8 cellular contexts compared by ENCODE assay signal in genomic region chr14:52299692-52300278, GRCh38. TPM values are rescaled to one million over a fixed set of nuclear protein-coding genes. Genes with fewer than 3 reads are reported as not detected.
DNase-seq lines count a peak whose midpoint lies in the region; ATAC-seq and TF ChIP-seq lines count a peak whose summit lies in the region.

No MANE protein-coding gene starts in this region.

- H2BK5ac ChIP-seq in mesendoderm (ENCODE audit: low read length) = no peak overlapping the region

- H3K27ac ChIP-seq in PC-9 (no peak overlapping the region), mesendoderm (ENCODE audit: low read depth, low read length) (no peak overlapping the region)

- no peak overlapping the region for H3K4ac ChIP-seq in mesendoderm (ENCODE audit: low read depth, low read length)

- H3K4me2 ChIP-seq in PC-9 (no peak overlapping the region), mesendoderm (ENCODE audit: low read length) (no peak overlapping the region)

- H3K4me3 ChIP-seq in PC-9 (no peak overlapping the region), mesendoderm (ENCODE audit: low read length) (no peak overlapping the region)

- peaks cover 33 to 53% of the 10 kb centered on the region in 2 donors for H3K4me1 Mint-ChIP-seq in effector memory CD8-positive, alpha-beta T cell (ENCODE audit: low read depth in 2 of 2)

- no peaks in the 10 kb centered on the region for H3K4me1 ChIP-seq in PC-9 (replicated peaks; ENCODE audit: insufficient read depth)
- no peaks in the 10 kb centered on the region for H3K4me1 ChIP-seq in mesendoderm (ENCODE audit: control insufficient read depth, low read depth, low read length)

- no peak overlapping the region for H3K9ac ChIP-seq in mesendoderm (ENCODE audit: low read length)

- no peak overlapping the region for H2BK15ac ChIP-seq in mesendoderm (replicated peaks; ENCODE audit: low read depth)

- CTCF ChIA-PET in PC-9 (lab: Charles Lee) = interaction anchor here (0.7 kb wide), 2 partner anchors 71 to 558 kb away, joined by 3 read pairs; no protein-coding TSS in a partner anchor

- H3K36me3 ChIP-seq in PC-9 (ENCODE audit: low read depth) (no peaks in the 10 kb centered on the region), mesendoderm (ENCODE audit: control insufficient read depth, insufficient read depth, low read length) (no peaks in the 10 kb centered on the region)

- no peak overlapping the region for H3K23ac ChIP-seq in mesendoderm (ENCODE audit: low read length)

- H2AK5ac ChIP-seq in mesendoderm (ENCODE audit: low read length) = no peak overlapping the region

- no TSS peak for BruUV-seq in PC-9 (replicated peaks; lab: Mats Ljungman, UMichigan)

- H4K20me1 ChIP-seq in PC-9 (ENCODE audit: insufficient read depth) = no peaks in the 10 kb centered on the region

- H3K56ac ChIP-seq in mesendoderm (ENCODE audit: low read length) = no peak overlapping the region

- no peak overlapping the region for H3K4me3 Mint-ChIP-seq in effector memory CD8-positive, alpha-beta T cell

- no peaks in the 10 kb centered on the region for H3K9me2 ChIP-seq in PC-9 (ENCODE audit: insufficient read depth)

- H3K27me3 Mint-ChIP-seq in effector memory CD8-positive, alpha-beta T cell = no peaks in the 10 kb centered on the region

- no peak overlapping the region for H3K18ac ChIP-seq in mesendoderm (ENCODE audit: low read length)

- intact Hi-C loops in PC-9 (cut with micrococcal nuclease; ENCODE audit: unreplicated experiment) = loop anchor here (1.0 to 10.0 kb wide), 2 partner anchors 174 to 1005 kb away; no protein-coding TSS in a partner anchor

- POLR2A ChIA-PET in PC-9 (lab: Charles Lee; ENCODE audit: unreplicated experiment) = interaction anchor here (0.7 kb wide), 1 partner anchor 661 kb away, joined by 27 read pairs; no protein-coding TSS in a partner anchor

- H3K79me1 ChIP-seq in mesendoderm (ENCODE audit: low read length) = no peaks in the 10 kb centered on the region

- no peak overlapping the region for H2BK120ac ChIP-seq in mesendoderm (ENCODE audit: low read depth, low read length)

- TF ChIP-seq CTCF in PC-9 (conservative IDR thresholded peaks at IDR 0.05) = peak; percentile 86

- no peak overlapping the region for H4K8ac ChIP-seq in mesendoderm (ENCODE audit: low read depth, low read length)

- H3K27me3 ChIP-seq in PC-9 (ENCODE audit: insufficient read depth, low read depth) (no peaks in the 10 kb centered on the region), mesendoderm (ENCODE audit: insufficient read depth, low read length, poor library complexity) (no peaks in the 10 kb centered on the region)

- no peak overlapping the region for H2AFZ ChIP-seq in PC-9

- H4K5ac ChIP-seq in mesendoderm (ENCODE audit: low read length) = no peak overlapping the region

- H3K79me2 ChIP-seq in PC-9 (ENCODE audit: low read depth) (no peaks in the 10 kb centered on the region), mesendoderm (ENCODE audit: control insufficient read depth, insufficient read depth, low read length) (no peaks in the 10 kb centered on the region)

- peak; percentile 72 for DNase-seq in ELR (ENCODE audit: low read depth)
- peak; percentile 26 for DNase-seq in HPDE6-E6E7 (ENCODE audit: extremely low spot score)
- DNase-seq in PC-9 = peak in 1 of 2 experiments; percentile 58
- DNase-seq in effector memory CD8-positive, alpha-beta T cell = no peak
- peak; percentile 55 for DNase-seq in mesendoderm

- H3K9me3 ChIP-seq in PC-9 (ENCODE audit: insufficient read depth, low read depth) = no peaks in the 10 kb centered on the region

- peak; percentile 89 for ATAC-seq in effector memory CD8-positive, alpha-beta T cell (replicated peaks)
- no peak for ATAC-seq in GM19035 (IDR thresholded peaks at IDR 0.05; ENCODE audit: unreplicated experiment)
- no peak for ATAC-seq in GM21529 (IDR thresholded peaks at IDR 0.05; ENCODE audit: unreplicated experiment)
- no peak for ATAC-seq in HG03135 (IDR thresholded peaks at IDR 0.05; ENCODE audit: unreplicated experiment)

- no peaks in the 10 kb centered on the region for H3K9me3 Mint-ChIP-seq in effector memory CD8-positive, alpha-beta T cell

- H3K36me3 Mint-ChIP-seq in effector memory CD8-positive, alpha-beta T cell (ENCODE audit: insufficient read depth) = no peaks in the 10 kb centered on the region

- no peak overlapping the region for H3K27ac Mint-ChIP-seq in effector memory CD8-positive, alpha-beta T cell

- no peaks in the 10 kb centered on the region for H3F3A ChIP-seq in PC-9 (ENCODE audit: insufficient read depth, low read depth)

RNA-seq across cellular contexts. Expression of gene PTGER2, which starts 14.3 kb away (rescaled TPM):
- 0.15 TPM in 1 of 2 replicates, not detected in the other for total RNA-seq in PC-9 (2021)
- 0.27 TPM for polyA plus RNA-seq in mesendoderm (2013, experiment 1 of 2)
- 0.28 TPM for polyA plus RNA-seq in mesendoderm (2013, experiment 2 of 2)

RNA-seq across cellular contexts. Expression of gene PTGDR, which starts 32.3 kb away (rescaled TPM):
- not detected in 2 replicates for total RNA-seq in PC-9 (2021)
- 0.03 TPM for polyA plus RNA-seq in mesendoderm (2013, experiment 1 of 2)
- 0.01 TPM for polyA plus RNA-seq in mesendoderm (2013, experiment 2 of 2)

Comparison
In these comparisons a context has a peak if more than half of its experiments do, and no peak if none do; other contexts are left out.
1. DNase-seq: peak in ELR (single experiment), HPDE6-E6E7 (single experiment) and mesendoderm (single experiment); none in effector memory CD8-positive, alpha-beta T cell (0 of 3).